8 cellular contexts compared by ENCODE assay signal in genomic region chr6:103122766-103123601, GRCh38.
DNase-seq lines count a peak whose midpoint lies in the region; ATAC-seq and TF ChIP-seq lines count a peak whose summit lies in the region.

No MANE protein-coding gene starts in this region.

- peak; percentile 60 for TF ChIP-seq CTCF in DND-41 (IDR thresholded peaks at IDR 0.05; ENCODE audit: borderline replicate concordance, extremely low read depth, low read length, poor library complexity, severe bottlenecking)
- peak; percentile 79 to 92 for TF ChIP-seq CTCF in GM23338 (conservative IDR thresholded peaks at IDR 0.05; ENCODE audit: low read depth in 2 of 2)
- TF ChIP-seq CTCF in progenitor cell of endocrine pancreas (IDR thresholded peaks at IDR 0.05; ENCODE audit: unreplicated experiment), result peak; percentile 74

- H3K79me2 ChIP-seq in DND-41 (ENCODE audit: insufficient read depth, low read length) (no peaks in the 10 kb centered on the region), GM23338 (replicated peaks; ENCODE audit: insufficient read depth) (no peaks in the 10 kb centered on the region)

- H3K27ac Mint-ChIP-seq in GM23338 (no peak overlapping the region), progenitor cell of endocrine pancreas (no peak overlapping the region)

- H3K36me3 Mint-ChIP-seq in GM23338 (ENCODE audit: low read depth) (no peaks in the 10 kb centered on the region), progenitor cell of endocrine pancreas (ENCODE audit: insufficient read depth) (no peaks in the 10 kb centered on the region)

- H3K36me3 ChIP-seq in DND-41 (ENCODE audit: insufficient read depth, low read length) (no peaks in the 10 kb centered on the region), GM23338 (ENCODE audit: insufficient read depth) (no peaks in the 10 kb centered on the region)

- DNase-seq in DND-41 (peak; percentile 37), GM23338 (ENCODE audit: low spot score) (peak; percentile 91), LoVo (ENCODE audit: low spot score) (peak; percentile 46), RPMI7951 (ENCODE audit: low read depth) (peak; percentile 8), erythroblast (lab: John Stamatoyannopoulos, UW) (peak; percentile 21 to 52), progenitor cell of endocrine pancreas (ENCODE audit: low spot score, unreplicated experiment) (peak; percentile 58), activated gamma-delta T cell treated with Interleukin-2 at 50 U/mL for 16 hours (no peak)
- DNase-seq in stimulated activated CD4-positive, alpha-beta T cell treated with anti-CD3 and anti-CD28 coated beads, Interleukin-4, amount 100 ng/mL, for 1 hour, result no peak

- H3K9me2 ChIP-seq in GM23338 (ENCODE audit: insufficient read depth), result no peaks in the 10 kb centered on the region

- H3K27me3 ChIP-seq in DND-41 (ENCODE audit: insufficient read depth, low read length, poor library complexity) (no peaks in the 10 kb centered on the region), GM23338 (ENCODE audit: insufficient read depth) (no peaks in the 10 kb centered on the region)

- no peaks in the 10 kb centered on the region for H3F3A ChIP-seq in GM23338 (replicated peaks; ENCODE audit: low read depth)

- TF ChIP-seq POLR2A in erythroblast (IDR thresholded peaks at IDR 0.05; ENCODE audit: low read length), result no peak

- no peak overlapping the region for H3K4me2 ChIP-seq in DND-41 (ENCODE audit: insufficient read depth, low read length)
- H3K4me2 ChIP-seq in GM23338, result no peak overlapping the region

- H3K27me3 Mint-ChIP-seq in GM23338 (ENCODE audit: insufficient read depth, low read depth, poor library complexity) (no peaks in the 10 kb centered on the region), progenitor cell of endocrine pancreas (no peaks in the 10 kb centered on the region)

- H3K4me3 Mint-ChIP-seq in GM23338, result no peak overlapping the region
- H3K4me3 Mint-ChIP-seq in progenitor cell of endocrine pancreas (ENCODE audit: low read depth), result no peak overlapping the region

- no peak overlapping the region for H3K4me3 ChIP-seq in DND-41 (ENCODE audit: low read depth in 1 of 2, low read length in 2 of 2)
- H3K4me3 ChIP-seq in GM23338, result no peak overlapping the region

- H3K9me3 Mint-ChIP-seq in GM23338, result no peaks in the 10 kb centered on the region
- peaks cover 3% of the 10 kb centered on the region for H3K9me3 Mint-ChIP-seq in progenitor cell of endocrine pancreas (ENCODE audit: low read depth)

- H3K4me1 Mint-ChIP-seq in GM23338 (no peaks in the 10 kb centered on the region), progenitor cell of endocrine pancreas (ENCODE audit: low read depth) (peaks cover 8% of the 10 kb centered on the region)

- H2AFZ ChIP-seq in DND-41 (ENCODE audit: low read depth, low read length), result no peak overlapping the region; the same call in 1 of the 2 replicates
- peak overlapping the region; percentile 57; the same call in 1 of the 2 replicates for H2AFZ ChIP-seq in GM23338

- H4K20me1 ChIP-seq in DND-41 (ENCODE audit: insufficient read depth, low read length) (no peaks in the 10 kb centered on the region), GM23338 (replicated peaks; ENCODE audit: insufficient read depth) (no peaks in the 10 kb centered on the region)

- ATAC-seq in DND-41 (ENCODE audit: insufficient read depth, low read depth) (0 out of 3 replicates have a peak, but pooled peaks have one; percentile 52), GM23338 (peak; percentile 99)

- H3K9me3 ChIP-seq in DND-41 (ENCODE audit: insufficient read depth, low read length, severe bottlenecking), result no peaks in the 10 kb centered on the region

- no peak overlapping the region for H3K27ac ChIP-seq in DND-41 (ENCODE audit: low read length)
- H3K27ac ChIP-seq in GM23338 (ENCODE audit: low read depth), result no peak overlapping the region

- H3K4me1 ChIP-seq in DND-41 (ENCODE audit: insufficient read depth, low read length) (no peaks in the 10 kb centered on the region), GM23338 (ENCODE audit: insufficient read depth) (no peaks in the 10 kb centered on the region)

- no peak overlapping the region for H3K9ac ChIP-seq in DND-41 (ENCODE audit: low read depth, low read length)

TF ChIP-seq in GM23338, 12 proteins besides CTCF, POLR2A, EP300 and RAD21:
- TF ChIP-seq ZNF114 (CRISPR knock-in tag; IDR thresholded peaks at IDR 0.05), result no peak
- TF ChIP-seq ETS1 (IDR thresholded peaks at IDR 0.05), result no peak
- TF ChIP-seq, protein P1, sequence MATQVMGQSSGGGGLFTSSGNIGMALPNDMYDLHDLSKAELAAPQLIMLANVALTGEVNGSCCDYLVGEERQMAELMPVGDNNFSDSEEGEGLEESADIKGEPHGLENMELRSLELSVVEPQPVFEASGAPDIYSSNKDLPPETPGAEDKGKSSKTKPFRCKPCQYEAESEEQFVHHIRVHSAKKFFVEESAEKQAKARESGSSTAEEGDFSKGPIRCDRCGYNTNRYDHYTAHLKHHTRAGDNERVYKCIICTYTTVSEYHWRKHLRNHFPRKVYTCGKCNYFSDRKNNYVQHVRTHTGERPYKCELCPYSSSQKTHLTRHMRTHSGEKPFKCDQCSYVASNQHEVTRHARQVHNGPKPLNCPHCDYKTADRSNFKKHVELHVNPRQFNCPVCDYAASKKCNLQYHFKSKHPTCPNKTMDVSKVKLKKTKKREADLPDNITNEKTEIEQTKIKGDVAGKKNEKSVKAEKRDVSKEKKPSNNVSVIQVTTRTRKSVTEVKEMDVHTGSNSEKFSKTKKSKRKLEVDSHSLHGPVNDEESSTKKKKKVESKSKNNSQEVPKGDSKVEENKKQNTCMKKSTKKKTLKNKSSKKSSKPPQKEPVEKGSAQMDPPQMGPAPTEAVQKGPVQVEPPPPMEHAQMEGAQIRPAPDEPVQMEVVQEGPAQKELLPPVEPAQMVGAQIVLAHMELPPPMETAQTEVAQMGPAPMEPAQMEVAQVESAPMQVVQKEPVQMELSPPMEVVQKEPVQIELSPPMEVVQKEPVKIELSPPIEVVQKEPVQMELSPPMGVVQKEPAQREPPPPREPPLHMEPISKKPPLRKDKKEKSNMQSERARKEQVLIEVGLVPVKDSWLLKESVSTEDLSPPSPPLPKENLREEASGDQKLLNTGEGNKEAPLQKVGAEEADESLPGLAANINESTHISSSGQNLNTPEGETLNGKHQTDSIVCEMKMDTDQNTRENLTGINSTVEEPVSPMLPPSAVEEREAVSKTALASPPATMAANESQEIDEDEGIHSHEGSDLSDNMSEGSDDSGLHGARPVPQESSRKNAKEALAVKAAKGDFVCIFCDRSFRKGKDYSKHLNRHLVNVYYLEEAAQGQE (IDR thresholded peaks at IDR 0.05; ENCODE audit: unreplicated experiment), result no peak
- TF ChIP-seq POLR2AphosphoS5 (IDR thresholded peaks at IDR 0.05; ENCODE audit: low read depth), result no peak
TF ChIP-seq in GM23338: peak in this region for 0.

Comparison
In these comparisons a context has a peak if more than half of its experiments do, and no peak if none do; other contexts are left out.
1. DNase-seq: peak in DND-41 (single experiment), GM23338 (single experiment), LoVo (single experiment), RPMI7951 (single experiment), erythroblast (2 of 2) and progenitor cell of endocrine pancreas (single experiment); none in stimulated activated CD4-positive, alpha-beta T cell treated with anti-CD3 and anti-CD28 coated beads, Interleukin-4, amount 100 ng/mL, for 1 hour (single experiment) and activated gamma-delta T cell treated with Interleukin-2 at 50 U/mL for 16 hours (single experiment).
2. Peak in every context shown above with its lines, with median percentiles within 50 percentile points of each other: CTCF ChIP-seq.